Comparison of ENCODE assay signal across 9 cellular contexts in genomic region chr15:94584833-94585244, GRCh38.
DNase-seq lines count a peak whose midpoint lies in the region; ATAC-seq lines count a peak whose summit lies in the region.
"Had no signal": no experiment of that assay in that cellular context is flagged by ENCODE, and none has a peak within 500 bp of the region (broad histone marks: within the 10 kb centered on the region; RNA-seq: fewer than 3 reads in every experiment).

No MANE protein-coding gene starts in this region.

- no peaks in the 10 kb centered on the region for H3K9me3 ChIP-seq in MG63
- H3K9me3 ChIP-seq: SJSA1 had no signal

- H3K4me3 ChIP-seq in MG63 = no peak overlapping the region
- H3K4me3 ChIP-seq: SJSA1 had no signal

- no peaks in the 10 kb centered on the region for H3K27me3 ChIP-seq in MG63
- H3K27me3 ChIP-seq: SJSA1 had no signal

- H3K36me3 ChIP-seq in MG63 = no peaks in the 10 kb centered on the region
- H3K36me3 ChIP-seq: SJSA1 had no signal

- DNase-seq in T-helper 22 cell (ENCODE audit: low read depth) (peak; percentile 1), dermis blood vessel endothelial cell (peak; percentile 95), pons (ENCODE audit: low spot score) (no peak), MG63 (no peak), NCI-H446 treated with DMSO at 0.1 percent for 48 hours (lab: John Stamatoyannopoulos, UW) (no peak)
- peak; percentile 39 to 48 for DNase-seq in stimulated activated CD8-positive, alpha-beta memory T cell treated with anti-CD3 and anti-CD28 coated beads, Interleukin-7, amount 100 ng/mL, for 48 hours (ENCODE audit: extremely low read depth in 1 of 2, low read depth in 1 of 2)

- ATAC-seq in GM19035 (IDR thresholded peaks at IDR 0.05; ENCODE audit: unreplicated experiment) = peak; percentile 82
- peak; percentile 67 for ATAC-seq in HG02981 (IDR thresholded peaks at IDR 0.05; ENCODE audit: unreplicated experiment)

Comparison
In these comparisons a context has a peak if more than half of its experiments do, and no peak if none do; other contexts are left out.
1. DNase-seq: peak in T-helper 22 cell (single experiment), dermis blood vessel endothelial cell (single experiment) and stimulated activated CD8-positive, alpha-beta memory T cell treated with anti-CD3 and anti-CD28 coated beads, Interleukin-7, amount 100 ng/mL, for 48 hours (2 of 2); none in pons (single experiment), MG63 (single experiment) and NCI-H446 treated with DMSO at 0.1 percent for 48 hours (single experiment).